ENCODE assay signal across 8 cellular contexts in the genomic region with DNA sequence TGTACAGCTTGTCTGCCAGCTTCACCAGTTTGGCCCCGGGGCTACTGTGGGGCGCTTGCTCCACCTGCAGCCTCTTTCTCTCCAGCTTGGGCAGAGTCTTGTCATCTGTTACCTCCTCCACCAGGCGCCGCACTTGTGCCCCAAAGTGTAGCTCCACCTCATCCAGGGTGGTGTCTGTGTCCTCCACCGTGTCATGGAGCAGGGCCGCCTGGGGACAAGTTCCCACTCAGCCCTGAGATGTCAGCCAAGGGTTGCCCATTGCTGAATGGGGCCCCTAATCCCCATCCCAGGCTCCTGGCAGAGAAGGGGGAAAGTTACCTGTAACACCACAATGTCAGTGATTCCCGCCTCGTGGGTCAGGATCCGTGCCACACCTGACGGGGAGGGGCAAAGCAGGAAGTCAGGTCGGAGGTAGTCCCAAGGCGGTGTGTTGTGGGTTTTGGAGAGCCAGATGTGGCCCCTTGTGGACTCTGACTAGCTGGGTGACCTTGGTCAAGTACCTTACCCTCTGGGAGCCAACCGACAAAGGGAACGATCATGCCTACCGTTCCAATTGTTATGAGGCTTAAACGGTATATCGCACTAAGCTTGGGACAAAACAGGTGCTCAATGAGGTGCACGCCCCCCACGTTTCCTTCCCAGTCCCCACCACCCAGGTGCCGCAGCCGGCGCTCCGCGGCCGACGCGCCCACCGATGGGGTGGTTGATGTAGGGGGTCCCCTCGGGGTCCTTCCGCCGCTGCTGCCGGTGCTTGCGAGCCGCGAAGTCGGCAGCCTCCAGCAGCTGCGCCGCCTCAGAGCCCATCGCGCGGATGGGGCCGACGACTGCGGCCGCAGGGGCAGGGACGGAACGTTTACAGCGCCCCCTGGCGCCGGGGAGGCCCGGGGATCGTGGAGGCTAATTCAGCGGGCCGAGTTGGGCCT. TPM values are rescaled to one million over a fixed set of nuclear protein-coding genes. Genes with fewer than 3 reads are reported as not detected.
DNase-seq lines count a peak whose midpoint lies in the region; ATAC-seq and TF ChIP-seq lines count a peak whose summit lies in the region.

HDDC3 (minus strand) TSS at position 813 of the 923 bp plus-strand sequence; CDS start at position 804, 9 bp downstream.

- CTCF ChIA-PET in mammary epithelial cell (lab: Charles Lee; ENCODE audit: low non-redundant PET): interaction anchor here (0.6 to 1.5 kb wide), 6 partner anchors 11 to 577 kb away, joined by 3 to 21 read pairs (median 4); no protein-coding TSS in a partner anchor

- H3K27me3 ChIP-seq in WERI-Rb-1 (ENCODE audit: insufficient read depth, low read depth, severe bottlenecking) (no peaks in the 10 kb centered on the region), mammary epithelial cell (ENCODE audit: insufficient read depth, low read length) (no peaks in the 10 kb centered on the region), spleen (replicated peaks in 1 of 7) (no peaks in the 10 kb centered on the region)

- H3K9ac ChIP-seq in mammary epithelial cell (ENCODE audit: insufficient read depth, low read length): peak within 1 kb of the TSS; percentile 46

- DNase-seq in ACHN (peak; percentile 83), NCI-H2196 (lab: John Stamatoyannopoulos, UW; ENCODE audit: unreplicated experiment) (peak; percentile 76), WERI-Rb-1 (peak; percentile 91), mammary epithelial cell (peak; percentile 85), immature natural killer cell (peak; percentile 85 to 86 (median 86)), spleen (peak; percentile 98)

- peak within 1 kb of the TSS; percentile 95 to 97 (median 96) for H3K4me3 Mint-ChIP-seq in immature natural killer cell

- intact Hi-C loops in mammary epithelial cell (cut with micrococcal nuclease) (loop anchor here (1.0 to 10.0 kb wide), 3 partner anchors 101 to 293 kb away; no protein-coding TSS in a partner anchor), spleen (cut with DNase I; ENCODE audit: low total_unique reads) (no loop called here)

- peak within 1 kb of the TSS; percentile 93 to 98 (median 96) for H3K27ac Mint-ChIP-seq in immature natural killer cell

- H3K4me3 ChIP-seq in WERI-Rb-1 (ENCODE audit: low read depth, low read length) (peak within 1 kb of the TSS; percentile 74), mammary epithelial cell (replicated peaks in 1 of 3; ENCODE audit: insufficient read depth in 1 of 3, low read depth in 2 of 3, low read length in 3 of 3) (peak within 1 kb of the TSS; percentile 63 to 74 (median 69)), spleen (peak within 1 kb of the TSS; percentile 72 to 83 (median 76))

- H3K27ac ChIP-seq in WERI-Rb-1: peak within 1 kb of the TSS; percentile 25
- peak within 1 kb of the TSS; percentile 50 for H3K27ac ChIP-seq in mammary epithelial cell (ENCODE audit: insufficient read depth, low read depth, low read length)
- H3K27ac ChIP-seq in spleen: peak within 1 kb of the TSS; percentile 95 to 99 (median 98)

- TF ChIP-seq CTCF in WERI-Rb-1 (IDR thresholded peaks at IDR 0.05; ENCODE audit: low read depth, low read length) (peak; percentile 89), mammary epithelial cell (conservative IDR thresholded peaks at IDR 0.05 in 1 of 2, IDR thresholded peaks at IDR 0.05 in 1 of 2; ENCODE audit: extremely low read depth in 1 of 2, insufficient read depth in 1 of 2, low read depth in 1 of 2, low read length in 2 of 2) (peak; percentile 64 to 98), spleen (IDR thresholded peaks at IDR 0.05 in 8 of 11, conservative IDR thresholded peaks at IDR 0.05 in 3 of 11) (peak; percentile 92 to 99 (median 98))

- in situ Hi-C loops in ACHN (cut with HindIII; ENCODE audit: low pct_ligation_motif_present, low pct_unique_long_range_greater_than_20kb, low sequenced_read_pairs): no loop called here
- in situ Hi-C loops in mammary epithelial cell (cut with MboI; ENCODE audit: low sequenced_read_pairs in 2 of 2): no loop called here

- H4K20me1 ChIP-seq in mammary epithelial cell (ENCODE audit: insufficient read depth, low read length): no peaks in the 10 kb centered on the region

- H3K79me2 ChIP-seq in mammary epithelial cell (ENCODE audit: insufficient read depth, low read length): peaks cover 24% of the 10 kb centered on the region

- peak within 1 kb of the TSS; percentile 98 for H2AFZ ChIP-seq in mammary epithelial cell (ENCODE audit: low read depth, low read length)

- peak within 1 kb of the TSS; percentile 82 for H3K4me2 ChIP-seq in mammary epithelial cell (ENCODE audit: insufficient read depth, low read depth, low read length)

- peak; percentile 15 to 44 (median 22) for TF ChIP-seq POLR2A in spleen (IDR thresholded peaks at IDR 0.05)

- peaks cover 2% of the 10 kb centered on the region; the same call in 1 of the 2 replicates for H3K36me3 ChIP-seq in WERI-Rb-1
- H3K36me3 ChIP-seq in mammary epithelial cell (ENCODE audit: insufficient read depth, low read length): no peaks in the 10 kb centered on the region
- peaks cover 0 to 7% (median 0%) of the 10 kb centered on the region in 6 donors for H3K36me3 ChIP-seq in spleen

- H3K9me3 Mint-ChIP-seq in immature natural killer cell: no peaks in the 10 kb centered on the region

- peaks cover 0 to 16% (median 11%) of the 10 kb centered on the region in 3 donors for H3K27me3 Mint-ChIP-seq in immature natural killer cell (ENCODE audit: low read depth in 3 of 3)

- ATAC-seq in GM18868 (IDR thresholded peaks at IDR 0.05; ENCODE audit: unreplicated experiment) (peak; percentile 54), HG03103 (IDR thresholded peaks at IDR 0.05; ENCODE audit: low read depth, unreplicated experiment) (peak; percentile 33)

- dilution Hi-C loops in mammary epithelial cell (cut with HindIII; ENCODE audit: low sequenced_read_pairs): loop anchor here (5.0 kb wide), 1 partner anchor 75 kb away; no protein-coding TSS in a partner anchor

- H3K4me1 Mint-ChIP-seq in immature natural killer cell: peaks cover 52 to 65% of the 10 kb centered on the region in 2 donors

- H3K4me1 ChIP-seq in mammary epithelial cell (ENCODE audit: insufficient read depth, low read length) (peaks cover 39% of the 10 kb centered on the region), spleen (peaks cover 43 to 90% (median 78%) of the 10 kb centered on the region in 6 donors)

- BruUV-seq in mammary epithelial cell (replicated peaks; lab: Mats Ljungman, UMichigan): no TSS peak

- peaks cover 0 to 3% (median 0%) of the 10 kb centered on the region in 3 donors for H3K36me3 Mint-ChIP-seq in immature natural killer cell

- no peaks in the 10 kb centered on the region for H3K9me3 ChIP-seq in WERI-Rb-1 (ENCODE audit: severe bottlenecking)
- no peaks in the 10 kb centered on the region for H3K9me3 ChIP-seq in mammary epithelial cell (replicated peaks; ENCODE audit: insufficient read depth, low read length)
- no peaks in the 10 kb centered on the region for H3K9me3 ChIP-seq in spleen

- WGBS in mammary epithelial cell (ENCODE audit: low coverage, missing lambda C conversion rate): 3% methylated on average over 23 of the region's 54 CpGs
- WGBS in spleen, 5 donors: 1 to 2% (median 1%) methylated on average over 37 to 54 of the region's 54 CpGs

RNA-seq across cellular contexts. Expression of gene HDDC3, which starts in this region (rescaled TPM):
- 10 to 100 TPM; 10.5 to 16.2 TPM for total RNA-seq in mammary epithelial cell
- polyA plus RNA-seq in mammary epithelial cell: 12.7 TPM
- not detected for polyA minus RNA-seq in mammary epithelial cell
- polyA plus RNA-seq in immature natural killer cell: 10 to 100 TPM; 25.5 to 33.1 (median 32.1) TPM
- 10 to 100 TPM; 12.8 to 25.9 (median 18.0) TPM for total RNA-seq in spleen
- 10 to 100 TPM; 23.9 to 34.5 (median 31.0) TPM for polyA plus RNA-seq in spleen

Comparison
In these comparisons a context has a peak if more than half of its experiments do, and no peak if none do; other contexts are left out.
1. Peak in every context shown above with its lines: DNase-seq, ATAC-seq, H3K4me3 ChIP-seq and H3K27ac ChIP-seq.
2. H3K27ac ChIP-seq: peak in every context shown above with its lines; median percentile 98 in spleen; 50 in mammary epithelial cell; 25 in WERI-Rb-1.